ENCODE assay signal across 1 cellular context in the genomic region with DNA sequence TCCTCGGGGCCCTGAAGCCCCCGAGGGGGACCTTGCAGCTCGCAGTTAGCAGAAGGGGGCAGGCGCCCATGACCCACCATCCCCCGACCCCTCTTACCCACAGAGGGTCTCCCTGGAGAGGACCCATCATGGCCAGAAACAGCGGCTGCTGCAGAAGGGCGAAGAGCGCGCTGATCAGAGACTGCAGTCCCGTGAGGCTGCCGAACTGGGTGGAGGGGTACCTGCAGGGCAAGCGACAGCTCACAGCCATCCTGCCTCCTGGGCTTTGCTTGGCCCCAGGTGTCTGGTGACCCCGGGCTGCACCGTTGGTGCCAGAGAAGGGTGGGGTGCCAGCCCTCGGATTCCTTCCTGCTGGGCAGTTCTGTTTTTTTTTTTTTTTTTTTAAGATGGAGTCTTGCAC.
TF ChIP-seq lines count a peak whose summit lies in the region.

No MANE protein-coding gene starts in this region.

TF ChIP-seq in WTC11, 78 proteins besides CTCF, POLR2A, EP300 and RAD21 (continued from another document):
- TF ChIP-seq ARID4B (CRISPR knock-in tag; IDR thresholded peaks at IDR 0.05; ENCODE audit: borderline replicate concordance) (no peak), ZNF232 (CRISPR knock-in tag; IDR thresholded peaks at IDR 0.05) (no peak), EMX1 (CRISPR knock-in tag; IDR thresholded peaks at IDR 0.05) (no peak), FOXJ3 (CRISPR knock-in tag; IDR thresholded peaks at IDR 0.05; ENCODE audit: borderline replicate concordance) (no peak)
- TF ChIP-seq, protein P1, sequence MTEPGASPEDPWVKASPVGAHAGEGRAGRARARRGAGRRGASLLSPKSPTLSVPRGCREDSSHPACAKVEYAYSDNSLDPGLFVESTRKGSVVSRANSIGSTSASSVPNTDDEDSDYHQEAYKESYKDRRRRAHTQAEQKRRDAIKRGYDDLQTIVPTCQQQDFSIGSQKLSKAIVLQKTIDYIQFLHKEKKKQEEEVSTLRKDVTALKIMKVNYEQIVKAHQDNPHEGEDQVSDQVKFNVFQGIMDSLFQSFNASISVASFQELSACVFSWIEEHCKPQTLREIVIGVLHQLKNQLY (CRISPR knock-in tag; IDR thresholded peaks at IDR 0.05), result no peak
TF ChIP-seq in WTC11: peak in this region for 0.
